Comparison of ENCODE assay signal across 21 cellular contexts in genomic region chr4:57114973-57115372, GRCh38. TPM values are rescaled to one million over a fixed set of nuclear protein-coding genes. Genes with fewer than 3 reads are reported as not detected.
DNase-seq lines count a peak whose midpoint lies in the region; ATAC-seq and TF ChIP-seq lines count a peak whose summit lies in the region.
"Had no signal": no experiment of that assay in that cellular context is flagged by ENCODE, and none has a peak within 500 bp of the region (broad histone marks: within the 10 kb centered on the region; RNA-seq: fewer than 3 reads in every experiment).

No MANE protein-coding gene starts in this region.

- H3K4me3 Mint-ChIP-seq in chondrocyte (ENCODE audit: unreplicated experiment), result no peak overlapping the region
- no peak overlapping the region for H3K4me3 Mint-ChIP-seq in nephron
- H3K4me3 Mint-ChIP-seq in activated T-cell treated with anti-CD3 and anti-CD28 coated beads, Interleukin-2, amount 50 U/mL, for 24 hours, result no peak overlapping the region
- H3K4me3 Mint-ChIP-seq in activated T-cell treated with anti-CD3 and anti-CD28 coated beads, Interleukin-2, amount 50 U/mL, for 4 hours, result no peak overlapping the region
- H3K4me3 Mint-ChIP-seq: activated CD4-positive, alpha-beta T cell treated with anti-CD3 and anti-CD28 coated beads, Interleukin-2, amount 10 ng/mL, durations not matched to agents 24 days and 14 days; activated naive CD8-positive, alpha-beta T cell treated with anti-CD3 and anti-CD28 coated beads for 36 hours; CD14-positive monocyte; T-helper 17 cell had no signal

- H3K27me3 Mint-ChIP-seq in chondrocyte (ENCODE audit: low read depth) (no peaks in the 10 kb centered on the region), nephron (ENCODE audit: low read depth) (peaks cover 31% of the 10 kb centered on the region)
- H3K27me3 Mint-ChIP-seq in activated T-cell treated with anti-CD3 and anti-CD28 coated beads, Interleukin-2, amount 50 U/mL, for 24 hours, result peaks cover 67% of the 10 kb centered on the region
- H3K27me3 Mint-ChIP-seq in activated T-cell treated with anti-CD3 and anti-CD28 coated beads, Interleukin-2, amount 50 U/mL, for 4 hours (ENCODE audit: low read depth), result peaks cover 39% of the 10 kb centered on the region

- H3K4me3 ChIP-seq in AG10803 (ENCODE audit: low read length), result no peak overlapping the region
- H3K4me3 ChIP-seq: body of pancreas, SJCRH30, tibial nerve had no signal

- H3K9me3 Mint-ChIP-seq in chondrocyte (ENCODE audit: low read depth), result no peaks in the 10 kb centered on the region
- no peaks in the 10 kb centered on the region for H3K9me3 Mint-ChIP-seq in nephron
- H3K9me3 Mint-ChIP-seq in activated T-cell treated with anti-CD3 and anti-CD28 coated beads, Interleukin-2, amount 50 U/mL, for 24 hours, result no peaks in the 10 kb centered on the region
- H3K9me3 Mint-ChIP-seq in activated T-cell treated with anti-CD3 and anti-CD28 coated beads, Interleukin-2, amount 50 U/mL, for 4 hours, result no peaks in the 10 kb centered on the region
- H3K9me3 Mint-ChIP-seq: activated CD4-positive, alpha-beta T cell treated with anti-CD3 and anti-CD28 coated beads, Interleukin-2, amount 10 ng/mL, durations not matched to agents 24 days and 14 days; activated naive CD8-positive, alpha-beta T cell treated with anti-CD3 and anti-CD28 coated beads for 36 hours; CD14-positive monocyte had no signal

- peaks cover 89% of the 10 kb centered on the region for H3K4me1 Mint-ChIP-seq in chondrocyte (ENCODE audit: low read depth)
- peaks cover 48% of the 10 kb centered on the region for H3K4me1 Mint-ChIP-seq in nephron
- peaks cover 10% of the 10 kb centered on the region for H3K4me1 Mint-ChIP-seq in activated T-cell treated with anti-CD3 and anti-CD28 coated beads, Interleukin-2, amount 50 U/mL, for 24 hours (ENCODE audit: low read depth)
- peaks cover 11% of the 10 kb centered on the region for H3K4me1 Mint-ChIP-seq in activated T-cell treated with anti-CD3 and anti-CD28 coated beads, Interleukin-2, amount 50 U/mL, for 4 hours (ENCODE audit: low read depth)

- ATAC-seq in HG03460 (IDR thresholded peaks at IDR 0.05; ENCODE audit: unreplicated experiment) (no peak), GM18873 (IDR thresholded peaks at IDR 0.05; ENCODE audit: low FRiP score, unreplicated experiment) (no peak)
- ATAC-seq in activated T-cell treated with anti-CD3 and anti-CD28 coated beads, Interleukin-2, amount 50 U/mL, for 4 hours, result no peak
- ATAC-seq: body of pancreas; esophagus mucosa; stimulated activated naive CD8-positive, alpha-beta T cell treated with anti-CD3 and anti-CD28 coated beads, Interleukin-15, Interleukin-2, amounts not matched to agents 100 U/mL and 50 U/mL, for 24 hours; T-helper 17 cell had no signal

- H3K27ac Mint-ChIP-seq in chondrocyte (ENCODE audit: unreplicated experiment) (peak overlapping the region; percentile 74), nephron (peak overlapping the region in 2 of 3 experiments; percentile 10 to 15)
- H3K27ac Mint-ChIP-seq in activated T-cell treated with anti-CD3 and anti-CD28 coated beads, Interleukin-2, amount 50 U/mL, for 24 hours, result no peak overlapping the region
- H3K27ac Mint-ChIP-seq: activated CD4-positive, alpha-beta T cell treated with anti-CD3 and anti-CD28 coated beads, Interleukin-2, amount 10 ng/mL, durations not matched to agents 24 days and 14 days; activated naive CD8-positive, alpha-beta T cell treated with anti-CD3 and anti-CD28 coated beads for 36 hours; T-helper 17 cell had no signal

- DNase-seq in AG10803 (ENCODE audit: low read depth) (peak; percentile 44), LHCN-M2 (ENCODE audit: low read depth) (peak; percentile 71), chondrocyte (ENCODE audit: low spot score) (no peak)
- DNase-seq in activated T-cell treated with anti-CD3 and anti-CD28 coated beads, Interleukin-2, amount 50 U/mL, for 24 hours, result no peak
- no peak for DNase-seq in activated T-cell treated with anti-CD3 and anti-CD28 coated beads, Interleukin-2, amount 50 U/mL, for 4 hours
- DNase-seq: activated CD4-positive, alpha-beta T cell treated with anti-CD3 and anti-CD28 coated beads, Interleukin-2, amount 10 ng/mL, durations not matched to agents 24 days and 14 days; activated naive CD8-positive, alpha-beta T cell treated with anti-CD3 and anti-CD28 coated beads for 36 hours; body of pancreas; effector memory CD4-positive, alpha-beta T cell; NCI-H524; NK-92 treated with Interleukin-12 subunit alpha and Interleukin-12 subunit beta, amount 100 ng/mL, for 24 hours; SJCRH30; stimulated activated CD4-positive, alpha-beta T cell treated with anti-CD3 and anti-CD28 coated beads, Interleukin-4, amount 100 ng/mL, for 4 hours; stimulated activated naive CD8-positive, alpha-beta T cell treated with anti-CD3 and anti-CD28 coated beads, Interleukin-15, Interleukin-2, amounts not matched to agents 100 U/mL and 50 U/mL, for 24 hours; T-helper 17 cell had no signal

- no peak for TF ChIP-seq CTCF in AG10803 (conservative IDR thresholded peaks at IDR 0.05; ENCODE audit: low read length)
- TF ChIP-seq CTCF in chondrocyte (IDR thresholded peaks at IDR 0.05), result no peak
- no peak for TF ChIP-seq CTCF in nephron (IDR thresholded peaks at IDR 0.05; ENCODE audit: unreplicated experiment in 3 of 3)

- H3K36me3 Mint-ChIP-seq in chondrocyte (ENCODE audit: low read depth) (no peaks in the 10 kb centered on the region), nephron (ENCODE audit: low read depth) (no peaks in the 10 kb centered on the region)
- no peaks in the 10 kb centered on the region for H3K36me3 Mint-ChIP-seq in activated T-cell treated with anti-CD3 and anti-CD28 coated beads, Interleukin-2, amount 50 U/mL, for 24 hours (ENCODE audit: low read depth)
- no peaks in the 10 kb centered on the region for H3K36me3 Mint-ChIP-seq in activated T-cell treated with anti-CD3 and anti-CD28 coated beads, Interleukin-2, amount 50 U/mL, for 4 hours (ENCODE audit: insufficient read depth)
- H3K36me3 Mint-ChIP-seq: activated naive CD8-positive, alpha-beta T cell treated with anti-CD3 and anti-CD28 coated beads for 36 hours; CD14-positive monocyte had no signal

RNA-seq across cellular contexts. Expression of gene IGFBP7, which starts 4.8 kb away (rescaled TPM):
- total RNA-seq in LHCN-M2 (2014; rRNA removed) (221 and 314 TPM in 2 replicates), chondrocyte (3,991 to 5,189 TPM (median 5,125 TPM) in 3 replicates)
- 564 TPM for polyA plus RNA-seq in LHCN-M2 (2012)
- total RNA-seq in activated T-cell treated with anti-CD3 and anti-CD28 coated beads, Interleukin-2, amount 50 U/mL, for 4 hours, result under 1 TPM; 0.56 to 0.73 (median 0.63) TPM
- total RNA-seq: activated CD4-positive, alpha-beta T cell treated with anti-CD3 and anti-CD28 coated beads, Interleukin-2, amount 10 ng/mL, durations not matched to agents 24 days and 14 days; activated naive CD8-positive, alpha-beta T cell treated with anti-CD3 and anti-CD28 coated beads for 36 hours had no signal

Comparison
In these comparisons a context has a peak if more than half of its experiments do, and no peak if none do; other contexts are left out.
1. DNase-seq: peak in AG10803 (single experiment) and LHCN-M2 (single experiment); none in chondrocyte (single experiment), activated T-cell treated with anti-CD3 and anti-CD28 coated beads, Interleukin-2, amount 50 U/mL, for 24 hours (single experiment) and activated T-cell treated with anti-CD3 and anti-CD28 coated beads, Interleukin-2, amount 50 U/mL, for 4 hours (single experiment).
2. RNA of gene IGFBP7, which starts 4.8 kb away (total RNA-seq): 3,991 to 5,189 TPM in chondrocyte and 221 to 314 TPM in LHCN-M2; 0.56 to 0.73 TPM in activated T-cell treated with anti-CD3 and anti-CD28 coated beads, Interleukin-2, amount 50 U/mL, for 4 hours; every median in the first group is over 100 times any median in the second.